In the genomic region with DNA sequence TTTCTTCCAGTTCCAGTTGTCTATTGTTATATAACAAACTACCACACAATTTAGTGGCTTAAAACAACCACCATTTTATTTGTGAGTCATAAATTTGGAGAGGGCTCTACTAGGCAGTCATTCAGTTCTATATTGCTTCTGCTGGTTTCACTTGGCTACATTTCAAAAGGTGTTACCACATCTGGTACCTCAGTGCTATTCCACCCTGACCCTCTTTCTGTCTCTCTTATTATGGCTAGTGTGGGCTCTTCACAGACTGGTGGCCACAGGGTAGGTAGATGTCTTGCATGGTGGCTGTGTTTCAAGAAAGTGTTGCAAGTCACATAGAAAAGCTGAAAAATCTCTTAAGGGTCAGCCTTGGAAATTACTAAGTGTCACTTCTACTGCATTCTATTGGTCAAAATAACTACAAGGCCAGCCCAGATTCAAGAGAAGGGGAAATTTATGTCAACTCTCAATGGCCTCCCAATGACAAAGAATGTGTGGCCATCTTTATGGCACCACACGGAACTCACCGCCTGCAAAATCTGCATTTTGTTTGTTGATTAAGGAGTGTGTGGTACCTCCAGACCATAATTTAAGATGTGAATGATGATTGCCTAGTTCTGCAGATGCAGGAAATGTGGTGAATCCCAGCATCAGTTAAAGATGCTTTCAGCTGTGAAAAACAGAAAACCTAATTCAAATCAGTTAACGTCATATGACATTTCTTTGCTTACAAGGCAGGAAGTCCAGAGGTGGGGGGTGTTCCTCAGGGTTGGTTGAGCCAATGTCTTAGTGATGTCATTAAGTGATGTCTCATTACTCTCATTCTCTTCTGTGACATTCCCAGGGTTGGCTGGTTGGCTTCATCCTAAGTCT, we compare ENCODE assay signal across 9 cellular contexts.
DNase-seq lines count a peak whose midpoint lies in the region; ATAC-seq and TF ChIP-seq lines count a peak whose summit lies in the region.
"Had no signal": no experiment of that assay in that cellular context is flagged by ENCODE, and none has a peak within 500 bp of the region (broad histone marks: within the 10 kb centered on the region; RNA-seq: fewer than 3 reads in every experiment).

No MANE protein-coding gene starts in this region.

- CTCF ChIA-PET in CD4-positive, alpha-beta T cell (lab: Charles Lee), result interaction anchor here (0.9 to 6.5 kb wide), 8 partner anchors 11 to 110 kb away, joined by 3 to 51 read pairs (median 10); partner anchors contain the start of gene RASGRP1
- CTCF ChIA-PET in mammary epithelial cell (lab: Charles Lee; ENCODE audit: low non-redundant PET), result no interaction called here

- H3K36me3 Mint-ChIP-seq in CD4-positive, alpha-beta T cell (ENCODE audit: low read depth), result no peaks in the 10 kb centered on the region
- H3K36me3 Mint-ChIP-seq in activated naive CD8-positive, alpha-beta T cell treated with anti-CD3 and anti-CD28 coated beads, Interleukin-2, amount 10 ng/mL, durations not matched to agents 7 days and 5 days, result peaks cover 14% of the 10 kb centered on the region
- no peaks in the 10 kb centered on the region for H3K36me3 Mint-ChIP-seq in progenitor cell of endocrine pancreas (ENCODE audit: insufficient read depth)

- ATAC-seq in CD4-positive, alpha-beta T cell (ENCODE audit: poor library complexity), result peak; percentile 71
- ATAC-seq in GM21528 (IDR thresholded peaks at IDR 0.05; ENCODE audit: low FRiP score, unreplicated experiment) (peak; percentile 46), HG03520 (IDR thresholded peaks at IDR 0.05; ENCODE audit: unreplicated experiment) (no peak)
- ATAC-seq in activated naive CD8-positive, alpha-beta T cell treated with anti-CD3 and anti-CD28 coated beads, Interleukin-2, amount 10 ng/mL, durations not matched to agents 7 days and 5 days (ENCODE audit: low read depth), result peak; percentile 72

- peak overlapping the region; percentile 85 for H3K27ac ChIP-seq in CD4-positive, alpha-beta T cell (ENCODE audit: low read depth, low read length)
- H3K27ac ChIP-seq in mammary epithelial cell (ENCODE audit: insufficient read depth, low read depth, low read length), result no peak overlapping the region

- POLR2A ChIA-PET in CD4-positive, alpha-beta T cell (lab: Charles Lee), result interaction anchor here (0.7 to 17.4 kb wide), 9 partner anchors 10 to 124 kb away, joined by 3 to 484 read pairs (median 22); partner anchors contain the start of gene RASGRP1
- POLR2A ChIA-PET in activated naive CD8-positive, alpha-beta T cell treated with anti-CD3 and anti-CD28 coated beads, Interleukin-2, amount 10 ng/mL, durations not matched to agents 7 days and 5 days (lab: Charles Lee), result interaction anchor here (1.0 to 9.5 kb wide), 6 partner anchors 8 to 108 kb away, joined by 4 to 133 read pairs (median 44); partner anchors contain the start of gene RASGRP1

- H3K4me1 ChIP-seq in Loucy (ENCODE audit: insufficient read depth, low read length, poor library complexity, severe bottlenecking) (peaks cover 76% of the 10 kb centered on the region), mammary epithelial cell (ENCODE audit: insufficient read depth, low read length) (no peaks in the 10 kb centered on the region)

- H3K27ac Mint-ChIP-seq in CD4-positive, alpha-beta T cell, result peak overlapping the region; percentile 95
- peak overlapping the region; percentile 94 for H3K27ac Mint-ChIP-seq in activated naive CD8-positive, alpha-beta T cell treated with anti-CD3 and anti-CD28 coated beads, Interleukin-2, amount 10 ng/mL, durations not matched to agents 7 days and 5 days
- no peak overlapping the region for H3K27ac Mint-ChIP-seq in progenitor cell of endocrine pancreas

- dilution Hi-C loops in mammary epithelial cell (cut with HindIII; ENCODE audit: low sequenced_read_pairs), result loop anchor here (5.0 kb wide), 1 partner anchor 88 kb away; no protein-coding TSS in a partner anchor

- H3K79me2 ChIP-seq in Loucy (ENCODE audit: insufficient read depth, low read length) (no peaks in the 10 kb centered on the region), mammary epithelial cell (ENCODE audit: insufficient read depth, low read length) (no peaks in the 10 kb centered on the region)

- intact Hi-C loops in CD4-positive, alpha-beta T cell (cut with DNase I, micrococcal nuclease), result loop anchor here (1.0 to 5.0 kb wide), 5 partner anchors 13 to 58 kb away; no protein-coding TSS in a partner anchor
- intact Hi-C loops in mammary epithelial cell (cut with micrococcal nuclease), result no loop called here

- in situ Hi-C loops in mammary epithelial cell (cut with MboI; ENCODE audit: low sequenced_read_pairs in 2 of 2), result loop anchor here in 1 of 2 donors (25.0 kb wide), 1 partner anchor 683 kb away; no protein-coding TSS in a partner anchor
- in situ Hi-C loops in GM13977 (cut with MboI; ENCODE audit: low pct_unique_long_range_greater_than_20kb, low sequenced_read_pairs, unreplicated experiment), result loop anchor here (25.0 kb wide), 1 partner anchor 183 kb away; no protein-coding TSS in a partner anchor

- no peaks in the 10 kb centered on the region for H3K9me3 ChIP-seq in CD4-positive, alpha-beta T cell (ENCODE audit: control insufficient read depth, low read length)
- no peaks in the 10 kb centered on the region for H3K9me3 ChIP-seq in Loucy (ENCODE audit: insufficient read depth, low read depth, low read length)
- no peaks in the 10 kb centered on the region for H3K9me3 ChIP-seq in mammary epithelial cell (replicated peaks; ENCODE audit: insufficient read depth, low read length)
- H3K9me3 ChIP-seq: heart left ventricle had no signal

- no TSS peak for BruUV-seq in mammary epithelial cell (replicated peaks; lab: Mats Ljungman, UMichigan)

- H3K4me3 ChIP-seq in Loucy (ENCODE audit: low read length, poor library complexity, severe bottlenecking) (no peak overlapping the region), mammary epithelial cell (replicated peaks in 1 of 3; ENCODE audit: insufficient read depth in 1 of 3, low read depth in 2 of 3, low read length in 3 of 3) (no peak overlapping the region)
- H3K4me3 ChIP-seq: heart left ventricle had no signal

- H3K36me3 ChIP-seq in Loucy (ENCODE audit: insufficient read depth, low read length), result no peaks in the 10 kb centered on the region
- H3K36me3 ChIP-seq in mammary epithelial cell (ENCODE audit: insufficient read depth, low read length), result no peaks in the 10 kb centered on the region
- H3K36me3 ChIP-seq: heart left ventricle had no signal

- peak overlapping the region; percentile 7 for H3K4me2 ChIP-seq in Loucy (ENCODE audit: low read depth, low read length, poor library complexity, severe bottlenecking)
- H3K4me2 ChIP-seq in mammary epithelial cell (ENCODE audit: insufficient read depth, low read depth, low read length), result no peak overlapping the region

- WGBS in mammary epithelial cell (ENCODE audit: low coverage, missing lambda C conversion rate), result 97% methylated on average over 3 of the region's 3 CpGs

- H3F3A ChIP-seq in Loucy (ENCODE audit: low read depth), result no peaks in the 10 kb centered on the region

- H3K9me2 ChIP-seq in Loucy (replicated peaks; ENCODE audit: low read depth, low read length), result no peaks in the 10 kb centered on the region

- H2AFZ ChIP-seq in Loucy (ENCODE audit: low read length), result no peak overlapping the region
- H2AFZ ChIP-seq in mammary epithelial cell (ENCODE audit: low read depth, low read length), result no peak overlapping the region

- H3K27me3 ChIP-seq in CD4-positive, alpha-beta T cell (ENCODE audit: control insufficient read depth, insufficient read depth, low read length), result no peaks in the 10 kb centered on the region
- H3K27me3 ChIP-seq in Loucy (ENCODE audit: insufficient read depth, low read length, poor library complexity, severe bottlenecking), result no peaks in the 10 kb centered on the region
- H3K27me3 ChIP-seq in mammary epithelial cell (ENCODE audit: insufficient read depth, low read length), result no peaks in the 10 kb centered on the region

- no peaks in the 10 kb centered on the region for H4K20me1 ChIP-seq in Loucy (ENCODE audit: insufficient read depth, low read length, poor library complexity, severe bottlenecking)
- no peaks in the 10 kb centered on the region for H4K20me1 ChIP-seq in mammary epithelial cell (ENCODE audit: insufficient read depth, low read length)

- peaks cover 82% of the 10 kb centered on the region for H3K4me1 Mint-ChIP-seq in CD4-positive, alpha-beta T cell (ENCODE audit: low read depth)
- peaks cover 82% of the 10 kb centered on the region for H3K4me1 Mint-ChIP-seq in activated naive CD8-positive, alpha-beta T cell treated with anti-CD3 and anti-CD28 coated beads, Interleukin-2, amount 10 ng/mL, durations not matched to agents 7 days and 5 days
- H3K4me1 Mint-ChIP-seq in progenitor cell of endocrine pancreas (ENCODE audit: low read depth), result peaks cover 2% of the 10 kb centered on the region

- no peak overlapping the region for H3K9ac ChIP-seq in Loucy (ENCODE audit: low read depth, low read length, poor library complexity, severe bottlenecking)
- no peak overlapping the region for H3K9ac ChIP-seq in mammary epithelial cell (ENCODE audit: insufficient read depth, low read length)

- DNase-seq in CD4-positive, alpha-beta T cell, result peak; percentile 50 to 84 (median 58)
- DNase-seq in activated naive CD8-positive, alpha-beta T cell treated with anti-CD3 and anti-CD28 coated beads, Interleukin-2, amount 10 ng/mL, durations not matched to agents 7 days and 5 days, result no peak
- no peak for DNase-seq in mammary epithelial cell
- no peak for DNase-seq in GM13977 (ENCODE audit: low spot score)
- DNase-seq in progenitor cell of endocrine pancreas (ENCODE audit: low spot score, unreplicated experiment), result no peak
- DNase-seq: heart left ventricle had no signal

- H3K9me3 Mint-ChIP-seq in CD4-positive, alpha-beta T cell, result peaks cover 4% of the 10 kb centered on the region
- H3K9me3 Mint-ChIP-seq in activated naive CD8-positive, alpha-beta T cell treated with anti-CD3 and anti-CD28 coated beads, Interleukin-2, amount 10 ng/mL, durations not matched to agents 7 days and 5 days, result no peaks in the 10 kb centered on the region
- H3K9me3 Mint-ChIP-seq in progenitor cell of endocrine pancreas (ENCODE audit: low read depth), result no peaks in the 10 kb centered on the region

- TF ChIP-seq CTCF in CD4-positive, alpha-beta T cell (IDR thresholded peaks at IDR 0.05), result no peak
- no peak for TF ChIP-seq CTCF in Loucy (conservative IDR thresholded peaks at IDR 0.05; ENCODE audit: low read length)
- no peak for TF ChIP-seq CTCF in mammary epithelial cell (conservative IDR thresholded peaks at IDR 0.05 in 1 of 2, IDR thresholded peaks at IDR 0.05 in 1 of 2; ENCODE audit: extremely low read depth in 1 of 2, insufficient read depth in 1 of 2, low read depth in 1 of 2, low read length in 2 of 2)
- no peak for TF ChIP-seq CTCF in GM13977 (IDR thresholded peaks at IDR 0.05; ENCODE audit: extremely low read depth, insufficient read depth, missing control alignments)
- no peak for TF ChIP-seq CTCF in progenitor cell of endocrine pancreas (IDR thresholded peaks at IDR 0.05; ENCODE audit: unreplicated experiment)

- H3K4me3 Mint-ChIP-seq in CD4-positive, alpha-beta T cell, result peak overlapping the region; percentile 65
- peak overlapping the region; percentile 77 for H3K4me3 Mint-ChIP-seq in activated naive CD8-positive, alpha-beta T cell treated with anti-CD3 and anti-CD28 coated beads, Interleukin-2, amount 10 ng/mL, durations not matched to agents 7 days and 5 days
- no peak overlapping the region for H3K4me3 Mint-ChIP-seq in progenitor cell of endocrine pancreas (ENCODE audit: low read depth)

- no peaks in the 10 kb centered on the region for H3K27me3 Mint-ChIP-seq in CD4-positive, alpha-beta T cell
- no peaks in the 10 kb centered on the region for H3K27me3 Mint-ChIP-seq in activated naive CD8-positive, alpha-beta T cell treated with anti-CD3 and anti-CD28 coated beads, Interleukin-2, amount 10 ng/mL, durations not matched to agents 7 days and 5 days
- H3K27me3 Mint-ChIP-seq in progenitor cell of endocrine pancreas, result peaks cover 59% of the 10 kb centered on the region

Comparison
In these comparisons a context has a peak if more than half of its experiments do, and no peak if none do; other contexts are left out.
1. DNase-seq: peak in CD4-positive, alpha-beta T cell (10 of 10); none in activated naive CD8-positive, alpha-beta T cell treated with anti-CD3 and anti-CD28 coated beads, Interleukin-2, amount 10 ng/mL, durations not matched to agents 7 days and 5 days (single experiment), mammary epithelial cell (single experiment), GM13977 (single experiment) and progenitor cell of endocrine pancreas (single experiment).